In the genomic region with DNA sequence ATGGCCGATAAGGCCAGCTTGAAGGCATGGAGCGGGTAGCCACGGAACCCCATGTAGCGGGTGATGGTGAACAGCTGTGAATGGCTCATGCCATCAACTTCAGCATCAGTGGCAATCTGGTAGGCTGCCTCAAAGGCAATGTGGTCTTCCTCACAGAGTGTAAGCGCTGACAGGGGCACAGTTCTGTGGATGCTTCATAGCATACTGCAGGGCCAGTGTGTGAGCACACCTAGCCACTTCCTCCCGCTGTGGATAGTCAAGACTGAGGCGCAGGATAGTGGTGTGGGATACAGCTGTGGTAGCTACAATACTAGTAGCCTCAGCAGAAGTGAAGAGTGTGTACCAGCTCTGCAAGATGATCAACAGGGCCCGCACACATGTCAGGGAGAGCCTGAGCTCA, we compare ENCODE assay signal across 19 cellular contexts. TPM values are rescaled to one million over a fixed set of nuclear protein-coding genes. Genes with fewer than 3 reads are reported as not detected.
A peak's percentile ranks its signal among the peaks of the same experiment; 100 is the strongest.
DNase-seq lines count a peak whose midpoint lies in the region; ATAC-seq, FAIRE-seq and TF ChIP-seq lines count a peak whose summit lies in the region.
"Had no signal": no experiment of that assay in that cellular context is flagged by ENCODE, and none has a peak within 500 bp of the region (broad histone marks: within the 10 kb centered on the region; RNA-seq: fewer than 3 reads in every experiment).

No MANE protein-coding gene starts in this region.

- H3K36me3 Mint-ChIP-seq in stimulated activated effector memory CD8-positive, alpha-beta T cell treated with anti-CD3 and anti-CD28 coated beads, Interleukin-12 subunit alpha, Interleukin-12 subunit beta, amount 100 ng/mL, for 72 hours: no peaks in the 10 kb centered on the region
- H3K36me3 Mint-ChIP-seq: CD14-positive monocyte; CD8-positive, alpha-beta T cell; IgD-negative memory B cell had no signal

- peak; percentile 37 for DNase-seq in Jurkat, Clone E6-1 (ENCODE audit: low read depth, low spot score)
- DNase-seq in mucosa of descending colon (no peak), foreskin fibroblast (no peak), GM19239 (ENCODE audit: insufficient read length, low spot score) (no peak)
- no peak for DNase-seq in stimulated activated effector memory CD8-positive, alpha-beta T cell treated with anti-CD3 and anti-CD28 coated beads, Interleukin-12 subunit alpha, Interleukin-12 subunit beta, amount 100 ng/mL, for 72 hours (ENCODE audit: low spot score in 2 of 2)
- no peak for DNase-seq in activated naive CD4-positive, alpha-beta T cell treated with anti-CD3 and anti-CD28 coated beads, Interleukin-2, amount 50 U/mL, for 16 hours
- DNase-seq: CD8-positive, alpha-beta T cell; COR-L47; DMS153; DMS79 treated with DMSO at 0.1 percent for 48 hours; GDM1; GOT3; H9 had no signal

- H3K4me3 ChIP-seq in Jurkat, Clone E6-1 (ENCODE audit: low read length): no peak overlapping the region
- no peak overlapping the region for H3K4me3 ChIP-seq in mucosa of descending colon
- H3K4me3 ChIP-seq in foreskin fibroblast (ENCODE audit: low read depth in 1 of 2, low read length in 2 of 2): no peak overlapping the region
- H3K4me3 ChIP-seq: A549 had no signal

- H3K9me3 Mint-ChIP-seq in stimulated activated effector memory CD8-positive, alpha-beta T cell treated with anti-CD3 and anti-CD28 coated beads, Interleukin-12 subunit alpha, Interleukin-12 subunit beta, amount 100 ng/mL, for 72 hours: peaks cover 2% of the 10 kb centered on the region

- TF ChIP-seq CTCF in mucosa of descending colon (IDR thresholded peaks at IDR 0.05): no peak
- TF ChIP-seq CTCF in foreskin fibroblast (IDR thresholded peaks at IDR 0.05; ENCODE audit: low read depth, low read length): no peak

- ATAC-seq in mucosa of descending colon: peak; percentile 13
- ATAC-seq in stimulated activated effector memory CD8-positive, alpha-beta T cell treated with anti-CD3 and anti-CD28 coated beads, Interleukin-12 subunit alpha, Interleukin-12 subunit beta, amount 100 ng/mL, for 72 hours: peak; percentile 20
- ATAC-seq in HG02642 (IDR thresholded peaks at IDR 0.05; ENCODE audit: poor library complexity, unreplicated experiment): no peak
- ATAC-seq: A549; CD8-positive, alpha-beta T cell had no signal

- no peak overlapping the region for H3K4me3 Mint-ChIP-seq in stimulated activated effector memory CD8-positive, alpha-beta T cell treated with anti-CD3 and anti-CD28 coated beads, Interleukin-12 subunit alpha, Interleukin-12 subunit beta, amount 100 ng/mL, for 72 hours
- H3K4me3 Mint-ChIP-seq: CD14-positive monocyte; CD8-positive, alpha-beta T cell; H9; IgD-negative memory B cell had no signal

- no peaks in the 10 kb centered on the region for H3K36me3 ChIP-seq in mucosa of descending colon (ENCODE audit: low read depth)

- H3K9me3 ChIP-seq in mucosa of descending colon: no peaks in the 10 kb centered on the region
- H3K9me3 ChIP-seq: A549 had no signal

- H3K4me1 ChIP-seq in mucosa of descending colon (ENCODE audit: low read depth): no peaks in the 10 kb centered on the region
- H3K4me1 ChIP-seq: A549 had no signal

- intact Hi-C loops in mucosa of descending colon (cut with DNase I, micrococcal nuclease): no loop called here

- no peaks in the 10 kb centered on the region for H3K4me1 Mint-ChIP-seq in stimulated activated effector memory CD8-positive, alpha-beta T cell treated with anti-CD3 and anti-CD28 coated beads, Interleukin-12 subunit alpha, Interleukin-12 subunit beta, amount 100 ng/mL, for 72 hours
- H3K4me1 Mint-ChIP-seq: CD14-positive monocyte, IgD-negative memory B cell had no signal

- FAIRE-seq in GM19239 (lab: Jason Lieb, UNC): no peak
- FAIRE-seq: A549, D721Med, GM12892 had no signal

- no peak overlapping the region for H3K27ac Mint-ChIP-seq in stimulated activated effector memory CD8-positive, alpha-beta T cell treated with anti-CD3 and anti-CD28 coated beads, Interleukin-12 subunit alpha, Interleukin-12 subunit beta, amount 100 ng/mL, for 72 hours
- H3K27ac Mint-ChIP-seq: CD14-positive monocyte; CD8-positive, alpha-beta T cell; H9; IgD-negative memory B cell had no signal

RNA-seq across cellular contexts. Expression of gene C4orf33, which starts 40.5 kb away (rescaled TPM):
- 12.3 TPM for polyA plus RNA-seq in Jurkat, Clone E6-1 (2012; ENCODE audit: insufficient read depth, insufficient read length)
- total RNA-seq in mucosa of descending colon: 10 to 100 TPM; 14.2 to 42.2 (median 23.7) TPM

RNA-seq across cellular contexts. Expression of gene SCLT1, which starts 43.1 kb away (rescaled TPM):
- polyA plus RNA-seq in Jurkat, Clone E6-1 (2012; ENCODE audit: insufficient read depth, insufficient read length): 10.8 TPM
- 10 to 100 TPM; 11.7 to 16.8 (median 12.9) TPM for total RNA-seq in mucosa of descending colon
